8 cellular contexts compared by ENCODE assay signal in genomic region chr1:151472852-151473731, GRCh38. TPM values are rescaled to one million over a fixed set of nuclear protein-coding genes. Genes with fewer than 3 reads are reported as not detected.
A peak's percentile ranks its signal among the peaks of the same experiment; 100 is the strongest.
DNase-seq lines count a peak whose midpoint lies in the region; ATAC-seq lines count a peak whose summit lies in the region.

No MANE protein-coding gene starts in this region.

- no peak overlapping the region for H3K4me2 ChIP-seq in neuronal stem cell (ENCODE audit: insufficient read depth, low read length, poor library complexity, severe bottlenecking)

- intact Hi-C loops in Right ventricle myocardium inferior (cut with DNase I): loop anchor here (1.0 kb wide), 1 partner anchor 14 kb away; the partner anchor contains the start of gene POGZ
- intact Hi-C loops in aorta (cut with DNase I): loop anchor here (1.0 kb wide), 1 partner anchor 14 kb away; the partner anchor contains the start of gene POGZ (in 2 of the 2)

- H2BK5ac ChIP-seq in neuronal stem cell (ENCODE audit: low read length): no peak overlapping the region

- H3K27me3 ChIP-seq in neuronal stem cell (ENCODE audit: control insufficient read depth in 3 of 3, insufficient read depth in 3 of 3, low read depth in 1 of 3, low read length in 3 of 3): no peaks in the 10 kb centered on the region
- no peaks in the 10 kb centered on the region for H3K27me3 ChIP-seq in aorta (ENCODE audit: control insufficient read depth in 1 of 2, insufficient read depth in 2 of 2, low read length in 1 of 2)
- no peaks in the 10 kb centered on the region for H3K27me3 ChIP-seq in HAP-1 (ENCODE audit: low read depth)

- ATAC-seq in Right ventricle myocardium inferior (peak; percentile 70), aorta (ENCODE audit: low FRiP score) (peak; percentile 76), HG03196 (IDR thresholded peaks at IDR 0.05; ENCODE audit: unreplicated experiment) (no peak)

- WGBS in neuronal stem cell (ENCODE audit: extremely low coverage in 2 of 2, insufficient read length in 2 of 2, insufficient replicate concordance in 1 of 2), 2 donors: no CpG with 5 or more reads among the region's 36 CpGs
- 3% methylated on average over 35 to 36 of the region's 36 CpGs for WGBS in aorta, 2 donors

- peak overlapping the region; percentile 89 for H3K18ac ChIP-seq in neuronal stem cell (ENCODE audit: low read length)

- H3K4ac ChIP-seq in neuronal stem cell (ENCODE audit: low read length): no peak overlapping the region

- no peaks in the 10 kb centered on the region for H3K4me1 ChIP-seq in neuronal stem cell (ENCODE audit: control insufficient read depth in 2 of 2, insufficient read depth in 1 of 2, low read depth in 1 of 2, low read length in 2 of 2)
- no peaks in the 10 kb centered on the region for H3K4me1 ChIP-seq in aorta (ENCODE audit: control insufficient read depth in 1 of 2, insufficient read depth in 2 of 2, low read length in 2 of 2)
- H3K4me1 ChIP-seq in HAP-1: no peaks in the 10 kb centered on the region

- H3K9ac ChIP-seq in neuronal stem cell (ENCODE audit: low read depth, low read length, poor library complexity): peak overlapping the region; percentile 76

- no peaks in the 10 kb centered on the region for H3K79me1 ChIP-seq in neuronal stem cell (ENCODE audit: low read depth, low read length)

- H2BK12ac ChIP-seq in neuronal stem cell (ENCODE audit: low read length): no peak overlapping the region

- no peak overlapping the region for H4K8ac ChIP-seq in neuronal stem cell (ENCODE audit: low read depth, low read length)

- no peak overlapping the region for H2BK15ac ChIP-seq in neuronal stem cell (ENCODE audit: low read length)

- H4K91ac ChIP-seq in neuronal stem cell (ENCODE audit: low read depth, low read length, poor library complexity): no peak overlapping the region

- in situ Hi-C loops in HAP-1 (cut with MboI; ENCODE audit: low sequenced_read_pairs): no loop called here

- H3K9me3 ChIP-seq in neuronal stem cell (replicated peaks in 1 of 2; ENCODE audit: control insufficient read depth in 2 of 2, insufficient read depth in 1 of 2, low read depth in 1 of 2, low read length in 2 of 2): no peaks in the 10 kb centered on the region
- H3K9me3 ChIP-seq in aorta (ENCODE audit: control insufficient read depth, low read length): no peaks in the 10 kb centered on the region
- H3K9me3 ChIP-seq in HAP-1: no peaks in the 10 kb centered on the region

- H2BK120ac ChIP-seq in neuronal stem cell (ENCODE audit: low read depth, low read length): no peak overlapping the region

- no peak overlapping the region for H3K23ac ChIP-seq in neuronal stem cell (ENCODE audit: low read depth, low read length, poor library complexity)

- DNase-seq in DMS114 treated with DMSO at 0.1 percent for 48 hours (lab: John Stamatoyannopoulos, UW; ENCODE audit: unreplicated experiment) (peak; percentile 66), NCI-H2029 (lab: John Stamatoyannopoulos, UW) (peak; percentile 32), Right ventricle myocardium inferior (ENCODE audit: missing footprints) (peak; percentile 74), neuronal stem cell (ENCODE audit: low spot score) (peak; percentile 56), aorta (peak; percentile 53 to 83), HAP-1 (ENCODE audit: low spot score in 2 of 2) (no peak)
- peak; percentile 25 for DNase-seq in activated naive CD4-positive, alpha-beta T cell treated with anti-CD3 and anti-CD28 coated beads, Interleukin-2, amount 50 U/mL, for 16 hours

- H2AFZ ChIP-seq in neuronal stem cell (ENCODE audit: low read length): peak overlapping the region; percentile 67

- H2AK5ac ChIP-seq in neuronal stem cell (ENCODE audit: low read depth, low read length): no peak overlapping the region

- H3K4me3 ChIP-seq in neuronal stem cell (ENCODE audit: low read length in 2 of 2): peak overlapping the region in 1 of 2 donors; percentile 73
- peak overlapping the region; percentile 23 to 83 for H3K4me3 ChIP-seq in aorta (ENCODE audit: low read length in 2 of 2)
- H3K4me3 ChIP-seq in HAP-1: no peak overlapping the region

- H3K36me3 ChIP-seq in neuronal stem cell (replicated peaks in 1 of 2; ENCODE audit: control insufficient read depth in 2 of 2, insufficient read depth in 2 of 2, low read length in 2 of 2) (no peaks in the 10 kb centered on the region), aorta (ENCODE audit: control insufficient read depth in 1 of 2, insufficient read depth in 2 of 2, low read length in 1 of 2) (no peaks in the 10 kb centered on the region), HAP-1 (replicated peaks) (no peaks in the 10 kb centered on the region)

- H3K14ac ChIP-seq in neuronal stem cell (ENCODE audit: low read length): no peak overlapping the region

- no peak overlapping the region for H3K27ac ChIP-seq in neuronal stem cell (replicated peaks; ENCODE audit: low read length)
- H3K27ac ChIP-seq in aorta (ENCODE audit: low read depth in 1 of 2, low read length in 2 of 2): peak overlapping the region; percentile 5 to 43

RNA-seq across cellular contexts. Expression of gene POGZ, which starts 13.8 kb away (rescaled TPM):
- 37.7 TPM for total RNA-seq in Right ventricle myocardium inferior
- polyA plus RNA-seq in neuronal stem cell (2013, experiment 1 of 2): 60.9 TPM
- polyA plus RNA-seq in neuronal stem cell (2013, experiment 2 of 2): 63.8 TPM
- total RNA-seq in aorta: 100 to 1,000 TPM in 1 of 2 donors, 10 to 100 TPM in 1; 96.0 to 144 TPM
- 10 to 100 TPM; 11.6 to 34.6 TPM for polyA plus RNA-seq in aorta

RNA-seq across cellular contexts. Expression of gene CGN, which starts 38.1 kb away (rescaled TPM):
- total RNA-seq in Right ventricle myocardium inferior (0.22 TPM), aorta (1 to 10 TPM in 1 of 2 donors, under 1 TPM in 1; 0.23 to 1.7 TPM)
- 5.6 TPM for polyA plus RNA-seq in neuronal stem cell (2013, experiment 1 of 2)
- 5.6 TPM for polyA plus RNA-seq in neuronal stem cell (2013, experiment 2 of 2)
- polyA plus RNA-seq in aorta: 10 to 100 TPM in 1 of 2 donors, under 1 TPM in 1; 0.36 to 27.5 TPM

Comparison
In these comparisons a context has a peak if more than half of its experiments do, and no peak if none do; other contexts are left out.
1. DNase-seq: peak in DMS114 treated with DMSO at 0.1 percent for 48 hours (single experiment), NCI-H2029 (single experiment), activated naive CD4-positive, alpha-beta T cell treated with anti-CD3 and anti-CD28 coated beads, Interleukin-2, amount 50 U/mL, for 16 hours (single experiment), Right ventricle myocardium inferior (single experiment), neuronal stem cell (single experiment) and aorta (2 of 2); none in HAP-1 (0 of 2).